In genomic region chr11:34174411-34175041, GRCh38 we compare ENCODE assay signal across 8 cellular contexts.
DNase-seq lines count a peak whose midpoint lies in the region; ATAC-seq and TF ChIP-seq lines count a peak whose summit lies in the region.

No MANE protein-coding gene starts in this region.

- H3K27me3 Mint-ChIP-seq in activated CD4-positive, alpha-beta T cell treated with anti-CD3 and anti-CD28 coated beads for 36 hours = peaks cover 2% of the 10 kb centered on the region
- H3K27me3 Mint-ChIP-seq in chondrocyte (ENCODE audit: low read depth) = peaks cover 3% of the 10 kb centered on the region

- H3K4me3 Mint-ChIP-seq in activated CD4-positive, alpha-beta T cell treated with anti-CD3 and anti-CD28 coated beads for 36 hours = peak overlapping the region; percentile 9
- H3K4me3 Mint-ChIP-seq in chondrocyte (ENCODE audit: unreplicated experiment) = peak overlapping the region; percentile 64

- intact Hi-C loops in activated CD4-positive, alpha-beta T cell treated with anti-CD3 and anti-CD28 coated beads for 36 hours (cut with DNase I, micrococcal nuclease) = loop anchor here (1.0 to 10.0 kb wide), 10 partner anchors 60 to 320 kb away; no protein-coding TSS in a partner anchor

- H3K27ac Mint-ChIP-seq in activated CD4-positive, alpha-beta T cell treated with anti-CD3 and anti-CD28 coated beads for 36 hours = no peak overlapping the region
- H3K27ac Mint-ChIP-seq in chondrocyte (ENCODE audit: unreplicated experiment) = no peak overlapping the region

- TF ChIP-seq CTCF in AG04449 (IDR thresholded peaks at IDR 0.05; ENCODE audit: insufficient read depth, low read length, missing control alignments) = peak; percentile 98
- TF ChIP-seq CTCF in chondrocyte (IDR thresholded peaks at IDR 0.05) = peak; percentile 96

- H3K4me1 Mint-ChIP-seq in activated CD4-positive, alpha-beta T cell treated with anti-CD3 and anti-CD28 coated beads for 36 hours = peaks cover 11% of the 10 kb centered on the region
- H3K4me1 Mint-ChIP-seq in chondrocyte (ENCODE audit: low read depth) = peaks cover 9% of the 10 kb centered on the region

- H3K9me3 Mint-ChIP-seq in activated CD4-positive, alpha-beta T cell treated with anti-CD3 and anti-CD28 coated beads for 36 hours (ENCODE audit: low read depth) = no peaks in the 10 kb centered on the region
- H3K9me3 Mint-ChIP-seq in chondrocyte (ENCODE audit: low read depth) = no peaks in the 10 kb centered on the region

- peak overlapping the region; percentile 45 for H3K4me3 ChIP-seq in AG04449 (ENCODE audit: low read depth, low read length)

- H3K36me3 Mint-ChIP-seq in activated CD4-positive, alpha-beta T cell treated with anti-CD3 and anti-CD28 coated beads for 36 hours (ENCODE audit: low read depth) = no peaks in the 10 kb centered on the region
- no peaks in the 10 kb centered on the region for H3K36me3 Mint-ChIP-seq in chondrocyte (ENCODE audit: low read depth)

- ATAC-seq in GM18519 (IDR thresholded peaks at IDR 0.05; ENCODE audit: low FRiP score, unreplicated experiment) (peak; percentile 74), HG03066 (IDR thresholded peaks at IDR 0.05; ENCODE audit: low read depth, unreplicated experiment) (peak; percentile 87), left lobe of liver (peak; percentile 99)
- peak; percentile 99 for ATAC-seq in activated CD4-positive, alpha-beta T cell treated with anti-CD3 and anti-CD28 coated beads for 36 hours

- CTCF ChIA-PET in AG04449 (lab: Yijun Ruan, JAX) = interaction anchor here (0.5 to 13.8 kb wide), 55 partner anchors 8 to 724 kb away, joined by 3 to 258 read pairs (median 4); partner anchors contain the start of gene ABTB2
- CTCF ChIA-PET in activated CD4-positive, alpha-beta T cell treated with anti-CD3 and anti-CD28 coated beads for 36 hours (lab: Charles Lee) = interaction anchor here (0.6 to 5.7 kb wide), 49 partner anchors 8 to 1280 kb away, joined by 3 to 70 read pairs (median 5); partner anchors contain the start of genes ABTB2 and CAPRIN1

- no peak for DNase-seq in AG04449 (ENCODE audit: low read depth, low spot score)
- peak; percentile 80 for DNase-seq in NCI-H2227 treated with DMSO at 0.1 percent for 48 hours (lab: John Stamatoyannopoulos, UW)
- DNase-seq in activated CD4-positive, alpha-beta T cell treated with anti-CD3 and anti-CD28 coated beads for 36 hours = peak; percentile 92
- DNase-seq in chondrocyte (ENCODE audit: low spot score) = no peak
- DNase-seq in left lobe of liver (ENCODE audit: low spot score) = peak; percentile 83
- DNase-seq in stimulated activated CD4-positive, alpha-beta T cell treated with anti-CD3 and anti-CD28 coated beads, Interleukin-2, amount 100 ng/mL, for 48 hours = peak; percentile 80 to 81

- POLR2A ChIA-PET in AG04449 (lab: Yijun Ruan, JAX) = interaction anchor here (1.3 kb wide), 1 partner anchor 184 kb away, joined by 14 read pairs; the partner anchor contains the start of gene ABTB2
- POLR2A ChIA-PET in activated CD4-positive, alpha-beta T cell treated with anti-CD3 and anti-CD28 coated beads for 36 hours (lab: Charles Lee) = interaction anchor here (0.6 to 1.1 kb wide), 4 partner anchors 167 to 284 kb away, joined by 3 to 5 read pairs (median 4); partner anchors contain the start of gene ABTB2

Comparison
In these comparisons a context has a peak if more than half of its experiments do, and no peak if none do; other contexts are left out.
1. DNase-seq: peak in NCI-H2227 treated with DMSO at 0.1 percent for 48 hours (single experiment), activated CD4-positive, alpha-beta T cell treated with anti-CD3 and anti-CD28 coated beads for 36 hours (single experiment), left lobe of liver (single experiment) and stimulated activated CD4-positive, alpha-beta T cell treated with anti-CD3 and anti-CD28 coated beads, Interleukin-2, amount 100 ng/mL, for 48 hours (2 of 2); none in AG04449 (single experiment) and chondrocyte (single experiment).
2. Peak in every context shown above with its lines, with median percentiles within 50 percentile points of each other: ATAC-seq.